ENCODE assay signal across 14 cellular contexts in the genomic region with DNA sequence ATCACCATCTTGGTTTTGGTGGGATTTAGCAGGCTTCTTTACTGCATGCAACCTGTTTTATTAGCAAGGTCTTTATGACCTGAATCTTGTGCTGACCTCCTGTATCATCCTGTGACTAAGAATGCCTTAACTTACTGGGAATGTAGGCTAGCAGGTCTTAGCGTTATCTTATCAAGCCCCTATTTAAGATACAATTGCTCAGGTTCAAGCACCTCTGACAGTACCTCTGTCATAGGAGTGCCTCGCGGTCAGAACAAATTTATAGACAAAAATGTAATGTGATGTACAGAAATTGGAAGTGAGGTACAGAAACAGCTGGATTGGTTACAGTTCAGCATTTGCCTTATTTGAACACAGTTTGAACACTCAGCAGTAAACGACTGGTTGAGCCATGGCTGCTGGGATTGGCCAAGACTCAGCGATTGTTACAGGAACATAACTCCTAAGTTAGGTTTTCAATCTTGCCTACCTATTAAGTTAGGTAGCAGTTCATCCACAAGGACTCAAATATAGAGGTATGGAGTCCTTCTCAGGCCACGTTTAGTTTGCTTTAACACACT. TPM values are rescaled to one million over a fixed set of nuclear protein-coding genes. Genes with fewer than 3 reads are reported as not detected.
A peak's percentile ranks its signal among the peaks of the same experiment; 100 is the strongest.
DNase-seq lines count a peak whose midpoint lies in the region; ATAC-seq, FAIRE-seq and TF ChIP-seq lines count a peak whose summit lies in the region.
"Had no signal": no experiment of that assay in that cellular context is flagged by ENCODE, and none has a peak within 500 bp of the region (broad histone marks: within the 10 kb centered on the region; RNA-seq: fewer than 3 reads in every experiment).

No MANE protein-coding gene starts in this region.

- H4K20me1 ChIP-seq in SK-N-SH (ENCODE audit: insufficient read depth) (no peaks in the 10 kb centered on the region), fibroblast of lung (ENCODE audit: control insufficient read depth, extremely low read depth, insufficient read depth, low read length) (no peaks in the 10 kb centered on the region), smooth muscle cell (ENCODE audit: low read depth) (no peaks in the 10 kb centered on the region)

- FAIRE-seq in HTR-8/SVneo (lab: Jason Lieb, UNC): peak; percentile 60
- FAIRE-seq: GM19239 had no signal

- no peak for TF ChIP-seq RAD21 in SK-N-SH (IDR thresholded peaks at IDR 0.05; ENCODE audit: low read length)

- H3K4me3 ChIP-seq in SK-N-SH (ENCODE audit: low read depth in 2 of 2, low read length in 1 of 2): no peak overlapping the region
- H3K4me3 ChIP-seq in fibroblast of lung (replicated peaks in 1 of 4; ENCODE audit: control extremely low read depth in 1 of 4, insufficient read depth in 1 of 4, low read depth in 3 of 4, low read length in 4 of 4): no peak overlapping the region
- H3K4me3 ChIP-seq in smooth muscle cell: no peak overlapping the region
- no peak overlapping the region for H3K4me3 ChIP-seq in SJCRH30

- H3K9me2 ChIP-seq in SK-N-SH: no peaks in the 10 kb centered on the region

- POLR2A ChIA-PET in SK-N-SH (lab: Yijun Ruan, JAX): no interaction called here

- no peak for DNase-seq in HTR-8/SVneo (ENCODE audit: insufficient read length, low spot score)
- no peak for DNase-seq in SK-N-SH
- peak in 1 of 2 donors; percentile 12 for DNase-seq in fibroblast of lung (ENCODE audit: low read depth in 2 of 2)
- no peak for DNase-seq in smooth muscle cell (lab: John Stamatoyannopoulos, UW; ENCODE audit: unreplicated experiment)
- no peak for DNase-seq in stimulated activated CD4-positive, alpha-beta T cell treated with anti-CD3 and anti-CD28 coated beads, Interleukin-4, amount 100 ng/mL, for 4 hours
- no peak for DNase-seq in SJCRH30
- DNase-seq: activated gamma-delta T cell treated with Interleukin-2 at 50 U/mL for 16 hours, caudate nucleus, head of caudate nucleus, NCI-H146, retina had no signal

- TF ChIP-seq CTCF in SK-N-SH (IDR thresholded peaks at IDR 0.05) (no peak), fibroblast of lung (conservative IDR thresholded peaks at IDR 0.05 in 1 of 2, IDR thresholded peaks at IDR 0.05 in 1 of 2; ENCODE audit: low read depth in 1 of 2, low read length in 2 of 2) (no peak), smooth muscle cell (IDR thresholded peaks at IDR 0.05; ENCODE audit: borderline replicate concordance, insufficient read depth, poor library complexity, severe bottlenecking) (no peak)

- H3K4me1 ChIP-seq in SK-N-SH (ENCODE audit: control insufficient read depth in 1 of 2, insufficient read depth in 2 of 2, low read depth in 1 of 2, low read length in 1 of 2) (peaks cover 4 to 7% of the 10 kb centered on the region in 2 experiments; a peak in 2 of 4 replicates), fibroblast of lung (ENCODE audit: control insufficient read depth, extremely low read depth, insufficient read depth, low read length) (peaks cover 7% of the 10 kb centered on the region), smooth muscle cell (ENCODE audit: low read depth) (no peaks in the 10 kb centered on the region), SJCRH30 (no peaks in the 10 kb centered on the region)

- H3K9me3 ChIP-seq in SK-N-SH (no peaks in the 10 kb centered on the region), fibroblast of lung (ENCODE audit: control insufficient read depth, insufficient read depth, low read depth, low read length) (no peaks in the 10 kb centered on the region), smooth muscle cell (replicated peaks; ENCODE audit: low read depth) (no peaks in the 10 kb centered on the region), SJCRH30 (replicated peaks) (no peaks in the 10 kb centered on the region)

- H3K4me2 ChIP-seq in SK-N-SH (peak overlapping the region; percentile 39; the same call in 1 of the 2 replicates), fibroblast of lung (ENCODE audit: extremely low read depth, insufficient read depth, low read length) (peak overlapping the region; percentile 27), smooth muscle cell (no peak overlapping the region)

- H3K36me3 ChIP-seq in SK-N-SH (replicated peaks in 1 of 2; ENCODE audit: control insufficient read depth in 1 of 2, insufficient read depth in 2 of 2, low read length in 1 of 2) (no peaks in the 10 kb centered on the region), fibroblast of lung (ENCODE audit: control insufficient read depth, insufficient read depth, low read length) (no peaks in the 10 kb centered on the region), smooth muscle cell (ENCODE audit: low read depth) (no peaks in the 10 kb centered on the region), SJCRH30 (no peaks in the 10 kb centered on the region)

- CTCF ChIA-PET in SK-N-SH (lab: Yijun Ruan, JAX): no interaction called here

- WGBS in SK-N-SH (ENCODE audit: low lambda C conversion rate): 63% methylated on average over 6 of the region's 6 CpGs
- WGBS in smooth muscle cell (ENCODE audit: low lambda C conversion rate): 83% methylated on average over 6 of the region's 6 CpGs

- ATAC-seq in HG02571 (IDR thresholded peaks at IDR 0.05; ENCODE audit: unreplicated experiment) (no peak), HG02938 (IDR thresholded peaks at IDR 0.05; ENCODE audit: unreplicated experiment) (no peak)

- H2AFZ ChIP-seq in SK-N-SH (ENCODE audit: low read depth): peak overlapping the region; percentile 57; the same call in 1 of the 2 replicates
- H2AFZ ChIP-seq in fibroblast of lung (ENCODE audit: low read length): peak overlapping the region; percentile 23
- H2AFZ ChIP-seq in smooth muscle cell (ENCODE audit: low read depth): no peak overlapping the region

- H3K79me2 ChIP-seq in SK-N-SH (ENCODE audit: insufficient read depth) (no peaks in the 10 kb centered on the region), fibroblast of lung (ENCODE audit: control insufficient read depth, insufficient read depth, low read length) (no peaks in the 10 kb centered on the region), smooth muscle cell (ENCODE audit: low read depth) (no peaks in the 10 kb centered on the region)

- H3K9ac ChIP-seq in SK-N-SH (no peak overlapping the region), fibroblast of lung (ENCODE audit: insufficient read depth, low read length) (no peak overlapping the region), smooth muscle cell (ENCODE audit: low read depth) (no peak overlapping the region)

- no peaks in the 10 kb centered on the region for H3K27me3 ChIP-seq in SK-N-SH (ENCODE audit: insufficient read depth)
- H3K27me3 ChIP-seq in fibroblast of lung (ENCODE audit: control insufficient read depth, insufficient read depth, low read length): no peaks in the 10 kb centered on the region
- no peaks in the 10 kb centered on the region for H3K27me3 ChIP-seq in smooth muscle cell (ENCODE audit: low read depth)
- H3K27me3 ChIP-seq in SJCRH30: no peaks in the 10 kb centered on the region

- H3K27ac ChIP-seq in SK-N-SH (ENCODE audit: low read depth in 2 of 2, low read length in 1 of 2) (peak overlapping the region; percentile 48 to 65; a peak in 3 of 4 replicates), fibroblast of lung (ENCODE audit: insufficient read depth, low read length) (peak overlapping the region; percentile 36), smooth muscle cell (ENCODE audit: low read depth) (peak overlapping the region; percentile 66), SJCRH30 (no peak overlapping the region)

- TF ChIP-seq EP300 in SK-N-SH (IDR thresholded peaks at IDR 0.05; ENCODE audit: borderline replicate concordance in 1 of 2, low read depth in 1 of 2, low read length in 1 of 2): no peak

- H3F3A ChIP-seq in SK-N-SH (replicated peaks; ENCODE audit: insufficient read depth) (no peaks in the 10 kb centered on the region), smooth muscle cell (ENCODE audit: low read depth) (no peaks in the 10 kb centered on the region)

TF ChIP-seq in SK-N-SH, 30 proteins besides CTCF, POLR2A, EP300 and RAD21:
- TF ChIP-seq NRF1 (IDR thresholded peaks at IDR 0.05; ENCODE audit: low read depth, low read length) (no peak), NFIC (IDR thresholded peaks at IDR 0.05; ENCODE audit: borderline replicate concordance) (no peak), CHD2 (IDR thresholded peaks at IDR 0.05; ENCODE audit: low read length, partially characterized antibody) (no peak), GABPA (IDR thresholded peaks at IDR 0.05; ENCODE audit: low read depth) (no peak), ELF1 (IDR thresholded peaks at IDR 0.05) (no peak), FOSL2 (IDR thresholded peaks at IDR 0.05; ENCODE audit: borderline replicate concordance, low read depth) (no peak), TEAD4 (IDR thresholded peaks at IDR 0.05; ENCODE audit: borderline replicate concordance, insufficient read depth) (no peak), RXRA (IDR thresholded peaks at IDR 0.05; ENCODE audit: borderline replicate concordance, low read depth) (no peak), GATA2 (CRISPR knock-in tag; IDR thresholded peaks at IDR 0.05) (no peak)
- TF ChIP-seq, protein P1, sequence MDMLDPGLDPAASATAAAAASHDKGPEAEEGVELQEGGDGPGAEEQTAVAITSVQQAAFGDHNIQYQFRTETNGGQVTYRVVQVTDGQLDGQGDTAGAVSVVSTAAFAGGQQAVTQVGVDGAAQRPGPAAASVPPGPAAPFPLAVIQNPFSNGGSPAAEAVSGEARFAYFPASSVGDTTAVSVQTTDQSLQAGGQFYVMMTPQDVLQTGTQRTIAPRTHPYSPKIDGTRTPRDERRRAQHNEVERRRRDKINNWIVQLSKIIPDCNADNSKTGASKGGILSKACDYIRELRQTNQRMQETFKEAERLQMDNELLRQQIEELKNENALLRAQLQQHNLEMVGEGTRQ (IDR thresholded peaks at IDR 0.05; ENCODE audit: borderline replicate concordance, low read depth, low read length): no peak
- TF ChIP-seq, protein P2, sequence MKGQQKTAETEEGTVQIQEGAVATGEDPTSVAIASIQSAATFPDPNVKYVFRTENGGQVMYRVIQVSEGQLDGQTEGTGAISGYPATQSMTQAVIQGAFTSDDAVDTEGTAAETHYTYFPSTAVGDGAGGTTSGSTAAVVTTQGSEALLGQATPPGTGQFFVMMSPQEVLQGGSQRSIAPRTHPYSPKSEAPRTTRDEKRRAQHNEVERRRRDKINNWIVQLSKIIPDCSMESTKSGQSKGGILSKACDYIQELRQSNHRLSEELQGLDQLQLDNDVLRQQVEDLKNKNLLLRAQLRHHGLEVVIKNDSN (IDR thresholded peaks at IDR 0.05; ENCODE audit: borderline replicate concordance, low read depth): no peak

RNA-seq across cellular contexts. Expression of a gene that starts 16.2 kb away (rescaled TPM):
- polyA plus RNA-seq in SK-N-SH (2012; rRNA removed) (86.1 and 132 TPM in 2 replicates), fibroblast of lung (207 and 355 TPM in 2 replicates), smooth muscle cell (38.8 and 55.8 TPM in 2 replicates)
- polyA plus RNA-seq in SK-N-SH (2012; cell fraction: cytosol; rRNA removed): 120 and 146 TPM in 2 replicates
- 11.3 and 29.4 TPM in 2 replicates for polyA plus RNA-seq in SK-N-SH (2012; cell fraction: nucleus; rRNA removed)
- total RNA-seq in fibroblast of lung (124 and 127 TPM in 2 replicates), smooth muscle cell (77.6 and 78.8 TPM in 2 replicates)
- polyA plus RNA-seq in fibroblast of lung (2012): 84.8 and 123 TPM in 2 replicates
- polyA minus RNA-seq in fibroblast of lung (ENCODE audit: low replicate concordance): 3.7 and 12.3 TPM in 2 replicates
- total RNA-seq in SJCRH30 (2014; rRNA removed; shearing (Covaris generic)): 164 and 188 TPM in 2 replicates
